ENCODE assay signal across 8 cellular contexts in genomic region chr20:815914-816606, GRCh38. TPM values are rescaled to one million over a fixed set of nuclear protein-coding genes. Genes with fewer than 3 reads are reported as not detected.
DNase-seq lines count a peak whose midpoint lies in the region; ATAC-seq and TF ChIP-seq lines count a peak whose summit lies in the region.

No MANE protein-coding gene starts in this region.

- peak; percentile 98 for TF ChIP-seq CTCF in progenitor cell of endocrine pancreas (IDR thresholded peaks at IDR 0.05; ENCODE audit: unreplicated experiment)

- intact Hi-C loops in Right ventricle myocardium superior (cut with DNase I) = loop anchor here (1.0 to 5.0 kb wide), 2 partner anchors 141 to 396 kb away; no protein-coding TSS in a partner anchor

- in situ Hi-C loops in SK-MEL-5 (cut with HindIII; ENCODE audit: low pct_unique_long_range_greater_than_20kb, low sequenced_read_pairs) = no loop called here

- peaks cover 4% of the 10 kb centered on the region for H3K27me3 Mint-ChIP-seq in progenitor cell of endocrine pancreas

- peak; percentile 61 for ATAC-seq in Right ventricle myocardium superior (ENCODE audit: poor library complexity)
- no peak for ATAC-seq in HG03097 (IDR thresholded peaks at IDR 0.05; ENCODE audit: low FRiP score, unreplicated experiment)
- no peak for ATAC-seq in HG03135 (IDR thresholded peaks at IDR 0.05; ENCODE audit: unreplicated experiment)

- H3K9me3 Mint-ChIP-seq in progenitor cell of endocrine pancreas (ENCODE audit: low read depth) = no peaks in the 10 kb centered on the region

- no peaks in the 10 kb centered on the region for H3K27me3 ChIP-seq in MG63

- no peaks in the 10 kb centered on the region for H3K9me3 ChIP-seq in MG63

- H3K36me3 ChIP-seq in MG63 = no peaks in the 10 kb centered on the region

- DNase-seq in EH (ENCODE audit: low read depth) = peak; percentile 67
- DNase-seq in MG63 = peak; percentile 30
- DNase-seq in SK-MEL-5 (ENCODE audit: low read depth, low spot score) = peak; percentile 82
- DNase-seq in activated naive CD4-positive, alpha-beta T cell treated with Interleukin-2 at 50 U/mL for 16 hours = peak; percentile 71
- DNase-seq in Right ventricle myocardium superior = peak; percentile 73
- peak; percentile 51 for DNase-seq in progenitor cell of endocrine pancreas (ENCODE audit: low spot score, unreplicated experiment)

- no peak overlapping the region for H3K4me3 Mint-ChIP-seq in progenitor cell of endocrine pancreas (ENCODE audit: low read depth)

- no peak overlapping the region for H3K27ac Mint-ChIP-seq in progenitor cell of endocrine pancreas

- no peak overlapping the region for H3K4me3 ChIP-seq in MG63

- H3K4me1 Mint-ChIP-seq in progenitor cell of endocrine pancreas (ENCODE audit: low read depth) = peaks cover 8% of the 10 kb centered on the region

- H3K36me3 Mint-ChIP-seq in progenitor cell of endocrine pancreas (ENCODE audit: insufficient read depth) = no peaks in the 10 kb centered on the region

RNA-seq across cellular contexts. Expression of gene FAM110A, which starts 17.5 kb away (rescaled TPM):
- 3.9 and 4.6 TPM in 2 replicates for total RNA-seq in MG63 (2014; rRNA removed; shearing (Covaris generic); ENCODE audit: low replicate concordance)
- 2.6 and 3.3 TPM in 2 replicates for total RNA-seq in SK-MEL-5 (2014; rRNA removed; shearing (Covaris generic))
- polyA plus RNA-seq in SK-MEL-5 (2015; cell fraction: cytosol; rRNA removed) = 6.0 and 8.7 TPM in 2 replicates
- 4.4 and 4.5 TPM in 2 replicates for polyA plus RNA-seq in SK-MEL-5 (2015; cell fraction: nucleus; rRNA removed)
- total RNA-seq in Right ventricle myocardium superior (1.9 TPM), progenitor cell of endocrine pancreas (17.4 and 17.9 TPM in 2 replicates)

RNA-seq across cellular contexts. Expression of gene SLC52A3, which starts 47.8 kb away (rescaled TPM):
- total RNA-seq in MG63 (2014; rRNA removed; shearing (Covaris generic); ENCODE audit: low replicate concordance) = not detected in 2 replicates
- total RNA-seq in SK-MEL-5 (2014; rRNA removed; shearing (Covaris generic)) = 0.03 and 0.11 TPM in 2 replicates
- 0.08 and 0.15 TPM in 2 replicates for polyA plus RNA-seq in SK-MEL-5 (2015; cell fraction: cytosol; rRNA removed)
- 1.8 TPM in 1 of 2 replicates, not detected in the other for polyA plus RNA-seq in SK-MEL-5 (2015; cell fraction: nucleus; rRNA removed)
- total RNA-seq in Right ventricle myocardium superior (2.2 TPM), progenitor cell of endocrine pancreas (0.38 and 0.44 TPM in 2 replicates)

Comparison
In these comparisons a context has a peak if more than half of its experiments do, and no peak if none do; other contexts are left out.
1. DNase-seq: peak in every context shown above with its lines; median percentile 82 in SK-MEL-5; 73 in Right ventricle myocardium superior; 71 in activated naive CD4-positive, alpha-beta T cell treated with Interleukin-2 at 50 U/mL for 16 hours; 67 in EH; 51 in progenitor cell of endocrine pancreas; 30 in MG63.